ENCODE assay signal across 8 cellular contexts in genomic region chr14:104341532-104342434, GRCh38.
A peak's percentile ranks its signal among the peaks of the same experiment; 100 is the strongest.
DNase-seq lines count a peak whose midpoint lies in the region; ATAC-seq and TF ChIP-seq lines count a peak whose summit lies in the region.

No MANE protein-coding gene starts in this region.

- peaks cover 6% of the 10 kb centered on the region for H3K9me3 ChIP-seq in psoas muscle

- H3K4me1 ChIP-seq in psoas muscle, result no peaks in the 10 kb centered on the region

- no peaks in the 10 kb centered on the region for H3K36me3 ChIP-seq in psoas muscle (ENCODE audit: insufficient read depth in 1 of 2, low read depth in 1 of 2)

- peak in 1 of 4 donors; percentile 26 for ATAC-seq in psoas muscle

- H3K27me3 ChIP-seq in psoas muscle (ENCODE audit: insufficient read depth in 3 of 3, low read length in 2 of 3), result peaks cover 0 to 35% (median 3%) of the 10 kb centered on the region in 3 donors

- no peak overlapping the region for H3K4me3 ChIP-seq in psoas muscle

- TF ChIP-seq CTCF in psoas muscle (IDR thresholded peaks at IDR 0.05), result peak; percentile 34

- 45 to 58% (median 48%) methylated on average over 23 to 27 of the region's 27 CpGs for WGBS in psoas muscle, 3 donors

- DNase-seq in NCI-H1436 (lab: John Stamatoyannopoulos, UW) (peak; percentile 2), NCI-H1436 treated with DMSO at 0.1 percent for 48 hours (lab: John Stamatoyannopoulos, UW) (no peak), NCI-H69 (lab: John Stamatoyannopoulos, UW) (peak; percentile 93), epithelial cell of prostate (ENCODE audit: low read depth, low spot score) (peak; percentile 5), psoas muscle (no peak), NCI-H2081 (lab: John Stamatoyannopoulos, UW) (no peak), activated gamma-delta T cell treated with Interleukin-2 at 50 U/mL for 16 hours (no peak)
- no peak for DNase-seq in stimulated activated naive CD4-positive, alpha-beta T cell treated with Interleukin-2 at 50 U/mL for 16 hours (lab: John Stamatoyannopoulos, UW)

- no peak overlapping the region for H3K27ac ChIP-seq in epithelial cell of prostate
- no peak overlapping the region for H3K27ac ChIP-seq in psoas muscle

- intact Hi-C loops in psoas muscle (cut with DNase I), result loop anchor here in 1 of 2 donors (10.0 kb wide), 1 partner anchor 207 kb away; the partner anchor contains the start of gene KIF26A

Comparison
In these comparisons a context has a peak if more than half of its experiments do, and no peak if none do; other contexts are left out.
1. DNase-seq: peak in NCI-H1436 (single experiment), NCI-H69 (single experiment) and epithelial cell of prostate (single experiment); none in NCI-H1436 treated with DMSO at 0.1 percent for 48 hours (single experiment), psoas muscle (0 of 2), NCI-H2081 (0 of 2), stimulated activated naive CD4-positive, alpha-beta T cell treated with Interleukin-2 at 50 U/mL for 16 hours (single experiment) and activated gamma-delta T cell treated with Interleukin-2 at 50 U/mL for 16 hours (single experiment).